ENCODE assay signal across 18 cellular contexts in the genomic region with DNA sequence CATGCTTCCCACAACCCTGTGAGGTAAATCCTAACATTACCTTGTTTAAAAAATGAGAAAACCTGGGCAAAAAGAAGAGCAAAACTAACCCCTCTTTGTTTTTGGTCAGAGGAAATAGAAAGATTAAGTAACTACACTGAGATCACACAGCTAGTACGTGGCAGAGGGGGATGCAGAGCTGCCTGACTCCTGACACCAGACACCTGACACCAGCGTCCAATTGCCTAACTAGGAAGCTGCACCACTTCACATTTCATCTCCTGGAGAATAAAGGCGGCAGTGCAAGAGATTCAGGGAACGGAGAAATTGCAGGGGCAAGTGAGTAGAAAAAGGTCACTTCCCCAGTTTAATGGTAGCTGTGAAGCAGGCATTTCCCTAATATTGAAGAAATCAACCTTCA.
A peak's percentile ranks its signal among the peaks of the same experiment; 100 is the strongest.
DNase-seq lines count a peak whose midpoint lies in the region; ATAC-seq and TF ChIP-seq lines count a peak whose summit lies in the region.
"Had no signal": no experiment of that assay in that cellular context is flagged by ENCODE, and none has a peak within 500 bp of the region (broad histone marks: within the 10 kb centered on the region; RNA-seq: fewer than 3 reads in every experiment).

No MANE protein-coding gene starts in this region.

- H3K4me1 ChIP-seq in fibroblast of lung (ENCODE audit: control insufficient read depth, extremely low read depth, insufficient read depth, low read length) (no peaks in the 10 kb centered on the region), prostate gland (replicated peaks) (no peaks in the 10 kb centered on the region)
- H3K4me1 ChIP-seq: left ventricle myocardium inferior, transverse colon had no signal

- no peak for TF ChIP-seq POLR2A in prostate gland (IDR thresholded peaks at IDR 0.05)

- H3K27me3 ChIP-seq in fibroblast of lung (ENCODE audit: control insufficient read depth, insufficient read depth, low read length) (no peaks in the 10 kb centered on the region), prostate gland (replicated peaks; ENCODE audit: insufficient read depth) (no peaks in the 10 kb centered on the region)
- H3K27me3 ChIP-seq: transverse colon had no signal

- H3K36me3 ChIP-seq in fibroblast of lung (ENCODE audit: control insufficient read depth, insufficient read depth, low read length) (no peaks in the 10 kb centered on the region), prostate gland (no peaks in the 10 kb centered on the region)
- H3K36me3 ChIP-seq: left ventricle myocardium inferior, transverse colon had no signal

- no peaks in the 10 kb centered on the region for H3K79me2 ChIP-seq in fibroblast of lung (ENCODE audit: control insufficient read depth, insufficient read depth, low read length)

- H3K4me3 ChIP-seq in fibroblast of lung (replicated peaks in 1 of 4; ENCODE audit: control extremely low read depth in 1 of 4, insufficient read depth in 1 of 4, low read depth in 3 of 4, low read length in 4 of 4) (no peak overlapping the region), skeletal muscle cell (ENCODE audit: low read depth, low read length) (no peak overlapping the region), prostate gland (no peak overlapping the region)
- H3K4me3 ChIP-seq: coronary artery, left ventricle myocardium inferior, mucosa of descending colon, transverse colon had no signal

- no peak overlapping the region for H3K27ac ChIP-seq in fibroblast of lung (ENCODE audit: insufficient read depth, low read length)
- H3K27ac ChIP-seq in prostate gland = no peak overlapping the region
- H3K27ac ChIP-seq: coronary artery, left ventricle myocardium inferior, transverse colon had no signal

- 59% methylated on average over 4 of the region's 4 CpGs for WGBS in prostate gland

- H3K9me3 ChIP-seq in fibroblast of lung (ENCODE audit: control insufficient read depth, insufficient read depth, low read depth, low read length) (no peaks in the 10 kb centered on the region), prostate gland (no peaks in the 10 kb centered on the region)
- H3K9me3 ChIP-seq: left ventricle myocardium inferior, mucosa of descending colon, transverse colon had no signal

- H2AFZ ChIP-seq in fibroblast of lung (ENCODE audit: low read length) = no peak overlapping the region

- ATAC-seq in GM21717 (IDR thresholded peaks at IDR 0.05; ENCODE audit: unreplicated experiment) = no peak
- ATAC-seq: mucosa of descending colon, right cardiac atrium, Right ventricle myocardium inferior had no signal

- DNase-seq in NCI-H82 (lab: John Stamatoyannopoulos, UW) (peak; percentile 3), NCI-H82 treated with DMSO at 0.1 percent for 48 hours (lab: John Stamatoyannopoulos, UW; ENCODE audit: unreplicated experiment) (no peak), NCI-H510A treated with DMSO at 0.1 percent for 48 hours (lab: John Stamatoyannopoulos, UW) (peak; percentile 80), fibroblast of lung (ENCODE audit: low read depth in 2 of 2) (peak; percentile 28 to 53), skeletal muscle cell (ENCODE audit: low read depth) (peak; percentile 31), occipital lobe (lab: John Stamatoyannopoulos, UW) (no peak), prostate gland (ENCODE audit: low spot score) (no peak)
- DNase-seq: activated naive CD4-positive, alpha-beta T cell treated with Interleukin-2 at 50 U/mL for 16 hours; C1 segment of cervical spinal cord; left ventricle myocardium inferior; mucosa of descending colon; NCI-H2081; right cardiac atrium; stimulated activated naive CD4-positive, alpha-beta T cell; transverse colon had no signal

- TF ChIP-seq CTCF in fibroblast of lung (conservative IDR thresholded peaks at IDR 0.05 in 1 of 2, IDR thresholded peaks at IDR 0.05 in 1 of 2; ENCODE audit: low read depth in 1 of 2, low read length in 2 of 2) = no peak
- TF ChIP-seq CTCF in prostate gland (IDR thresholded peaks at IDR 0.05) = no peak

- intact Hi-C loops in prostate gland (cut with DNase I) = no loop called here

- no peaks in the 10 kb centered on the region for H4K20me1 ChIP-seq in fibroblast of lung (ENCODE audit: control insufficient read depth, extremely low read depth, insufficient read depth, low read length)

- no peak overlapping the region for H3K4me2 ChIP-seq in fibroblast of lung (ENCODE audit: extremely low read depth, insufficient read depth, low read length)

- no peak overlapping the region for H3K9ac ChIP-seq in fibroblast of lung (ENCODE audit: insufficient read depth, low read length)

Comparison
In these comparisons a context has a peak if more than half of its experiments do, and no peak if none do; other contexts are left out.
1. DNase-seq: peak in NCI-H82 (single experiment), NCI-H510A treated with DMSO at 0.1 percent for 48 hours (single experiment), fibroblast of lung (2 of 2) and skeletal muscle cell (single experiment); none in NCI-H82 treated with DMSO at 0.1 percent for 48 hours (single experiment), occipital lobe (single experiment) and prostate gland (single experiment).